ENCODE assay signal across 9 cellular contexts in genomic region chr1:21933397-21934248, GRCh38. TPM values are rescaled to one million over a fixed set of nuclear protein-coding genes. Genes with fewer than 3 reads are reported as not detected.
DNase-seq lines count a peak whose midpoint lies in the region; ATAC-seq and TF ChIP-seq lines count a peak whose summit lies in the region.
"Had no signal": no experiment of that assay in that cellular context is flagged by ENCODE, and none has a peak within 500 bp of the region (broad histone marks: within the 10 kb centered on the region; RNA-seq: fewer than 3 reads in every experiment).

No MANE protein-coding gene starts in this region.

- no peaks in the 10 kb centered on the region for H3K9me3 ChIP-seq in liver (ENCODE audit: control insufficient read depth in 4 of 4, low read length in 3 of 4)

- no peak for DNase-seq in activated naive CD4-positive, alpha-beta T cell treated with anti-CD3 and anti-CD28 coated beads, Interleukin-2, amount 10 ng/mL, durations not matched to agents 7 days and 5 days
- DNase-seq in activated naive CD4-positive, alpha-beta T cell (lab: John Stamatoyannopoulos, UW) = no peak
- no peak for DNase-seq in midbrain (lab: John Stamatoyannopoulos, UW)

- TF ChIP-seq RAD21 in liver (IDR thresholded peaks at IDR 0.05) = no peak

- H3K27me3 Mint-ChIP-seq in activated naive CD4-positive, alpha-beta T cell treated with anti-CD3 and anti-CD28 coated beads, Interleukin-2, amount 10 ng/mL, durations not matched to agents 7 days and 5 days = peaks cover 54% of the 10 kb centered on the region
- H3K27me3 Mint-ChIP-seq in brain = no peaks in the 10 kb centered on the region

- WGBS in liver = 71% methylated on average over 19 of the region's 19 CpGs
- 33% methylated on average over 19 of the region's 19 CpGs for WGBS in urinary bladder

- peak overlapping the region; percentile 22 to 30 for H3K27ac ChIP-seq in liver (ENCODE audit: low read depth in 1 of 2, low read length in 2 of 2)
- H3K27ac ChIP-seq in urinary bladder (ENCODE audit: low read depth) = peak overlapping the region; percentile 63

- H3K4me1 Mint-ChIP-seq in activated naive CD4-positive, alpha-beta T cell treated with anti-CD3 and anti-CD28 coated beads, Interleukin-2, amount 10 ng/mL, durations not matched to agents 7 days and 5 days = peaks cover 18% of the 10 kb centered on the region
- H3K4me1 Mint-ChIP-seq in brain = peaks cover 67% of the 10 kb centered on the region

- H3K27ac Mint-ChIP-seq in activated naive CD4-positive, alpha-beta T cell treated with anti-CD3 and anti-CD28 coated beads, Interleukin-2, amount 10 ng/mL, durations not matched to agents 7 days and 5 days = peak overlapping the region; percentile 68
- H3K27ac Mint-ChIP-seq in brain = peak overlapping the region in 3 of 5 experiments; percentile 72 to 82 (median 73)
- H3K27ac Mint-ChIP-seq: IgD-negative memory B cell had no signal

- H3K9me3 Mint-ChIP-seq in activated naive CD4-positive, alpha-beta T cell treated with anti-CD3 and anti-CD28 coated beads, Interleukin-2, amount 10 ng/mL, durations not matched to agents 7 days and 5 days = no peaks in the 10 kb centered on the region
- H3K9me3 Mint-ChIP-seq in brain = no peaks in the 10 kb centered on the region
- H3K9me3 Mint-ChIP-seq: IgD-negative memory B cell had no signal

- H3K36me3 Mint-ChIP-seq in activated naive CD4-positive, alpha-beta T cell treated with anti-CD3 and anti-CD28 coated beads, Interleukin-2, amount 10 ng/mL, durations not matched to agents 7 days and 5 days = no peaks in the 10 kb centered on the region
- no peaks in the 10 kb centered on the region for H3K36me3 Mint-ChIP-seq in brain
- H3K36me3 Mint-ChIP-seq: IgD-negative memory B cell had no signal

- H3K36me3 ChIP-seq in liver (ENCODE audit: control insufficient read depth in 4 of 4, insufficient read depth in 3 of 4, low read depth in 1 of 4, low read length in 3 of 4) (no peaks in the 10 kb centered on the region), urinary bladder (ENCODE audit: insufficient read depth) (no peaks in the 10 kb centered on the region)

- no peak overlapping the region for H3K9ac ChIP-seq in liver (ENCODE audit: low read depth in 1 of 2, low read length in 2 of 2)

- no peak for ATAC-seq in HG03342 (IDR thresholded peaks at IDR 0.05; ENCODE audit: unreplicated experiment)
- no peak for ATAC-seq in GM19395 (IDR thresholded peaks at IDR 0.05; ENCODE audit: unreplicated experiment)

- H3K4me1 ChIP-seq in liver (ENCODE audit: control insufficient read depth in 4 of 4, insufficient read depth in 4 of 4, low read length in 3 of 4) (peaks cover 0 to 22% (median 5%) of the 10 kb centered on the region in 4 donors), urinary bladder (ENCODE audit: insufficient read depth) (no peaks in the 10 kb centered on the region)

- TF ChIP-seq CTCF in brain (conservative IDR thresholded peaks at IDR 0.05) (no peak), liver (IDR thresholded peaks at IDR 0.05; ENCODE audit: low read depth, low read length, missing input control) (no peak)

- H3K27me3 ChIP-seq in liver (ENCODE audit: control insufficient read depth in 4 of 4, insufficient read depth in 4 of 4, low read length in 3 of 4) = no peaks in the 10 kb centered on the region

- CTCF ChIA-PET in activated naive CD4-positive, alpha-beta T cell treated with anti-CD3 and anti-CD28 coated beads, Interleukin-2, amount 10 ng/mL, durations not matched to agents 7 days and 5 days (lab: Charles Lee) = no interaction called here

- H3K4me3 ChIP-seq in liver (ENCODE audit: low read depth in 1 of 3, low read length in 3 of 3) = no peak overlapping the region
- peak overlapping the region; percentile 2 for H3K4me3 ChIP-seq in urinary bladder (ENCODE audit: low read depth, low read length)

- H3K4me3 Mint-ChIP-seq in activated naive CD4-positive, alpha-beta T cell treated with anti-CD3 and anti-CD28 coated beads, Interleukin-2, amount 10 ng/mL, durations not matched to agents 7 days and 5 days = no peak overlapping the region
- H3K4me3 Mint-ChIP-seq in brain = peak overlapping the region in 4 of 5 experiments; percentile 21 to 76 (median 70)

TF ChIP-seq in liver, 16 proteins besides CTCF, POLR2A, EP300 and RAD21:
- TF ChIP-seq EGR1 (IDR thresholded peaks at IDR 0.05; ENCODE audit: low read depth in 2 of 2) (no peak), NR2F2 (IDR thresholded peaks at IDR 0.05) (peak; percentile 95)
TF ChIP-seq in liver: peak in this region for 1.

RNA-seq across cellular contexts. Expression of gene HSPG2, which starts 3.5 kb away (rescaled TPM):
- polyA plus RNA-seq in brain (ENCODE audit: insufficient read depth, low read depth, low replicate concordance) (27.0 TPM), liver (10 to 100 TPM in 1 of 2 donors, 1 to 10 TPM in 1; 5.6 to 21.0 TPM), urinary bladder (514 TPM)
- total RNA-seq in liver (10 to 100 TPM; 26.8 to 43.9 TPM), urinary bladder (242 TPM)

RNA-seq across cellular contexts. Expression of gene CELA3B, which starts 43.2 kb away (rescaled TPM):
- not detected for polyA plus RNA-seq in brain (ENCODE audit: insufficient read depth, low read depth, low replicate concordance)
- not detected for total RNA-seq in liver
- polyA plus RNA-seq in liver = not detected
- total RNA-seq in urinary bladder = not detected
- polyA plus RNA-seq in urinary bladder = 0.49 TPM
- polyA plus RNA-seq: IgD-negative memory B cell had no signal

Comparison
In these comparisons a context has a peak if more than half of its experiments do, and no peak if none do; other contexts are left out.
1. RNA of gene HSPG2, which starts 3.5 kb away (polyA plus RNA-seq): 514 TPM in urinary bladder (single experiment); 27.0 TPM in brain (single experiment) and 5.6 to 21.0 TPM in liver; every median in the first group is over 10 times any median in the second.